30 cellular contexts compared by ENCODE assay signal in genomic region chr2:208183526-208183925, GRCh38. TPM values are rescaled to one million over a fixed set of nuclear protein-coding genes. Genes with fewer than 3 reads are reported as not detected.
A peak's percentile ranks its signal among the peaks of the same experiment; 100 is the strongest.
DNase-seq lines count a peak whose midpoint lies in the region; ATAC-seq, FAIRE-seq and TF ChIP-seq lines count a peak whose summit lies in the region.
"Had no signal": no experiment of that assay in that cellular context is flagged by ENCODE, and none has a peak within 500 bp of the region (broad histone marks: within the 10 kb centered on the region; RNA-seq: fewer than 3 reads in every experiment).

No MANE protein-coding gene starts in this region.

- no peak overlapping the region for H2AK5ac ChIP-seq in neuronal stem cell (ENCODE audit: low read depth, low read length)

- no peak overlapping the region for H2BK12ac ChIP-seq in neuronal stem cell (ENCODE audit: low read length)

- no peaks in the 10 kb centered on the region for H3K36me3 ChIP-seq in astrocyte (ENCODE audit: insufficient read depth, low read length)
- H3K36me3 ChIP-seq in neuronal stem cell (replicated peaks in 1 of 2; ENCODE audit: control insufficient read depth in 2 of 2, insufficient read depth in 2 of 2, low read length in 2 of 2), result no peaks in the 10 kb centered on the region
- H3K36me3 ChIP-seq: WERI-Rb-1 had no signal

- H3K9ac ChIP-seq in astrocyte (ENCODE audit: low read length) (no peak overlapping the region), neuronal stem cell (ENCODE audit: low read depth, low read length, poor library complexity) (no peak overlapping the region)

- no peak for FAIRE-seq in astrocyte (lab: Jason Lieb, UNC)
- no peak for FAIRE-seq in RCC 7860 (lab: Jason Lieb, UNC)
- no peak for FAIRE-seq in GM12891 (lab: Jason Lieb, UNC)
- FAIRE-seq: A549, D721Med had no signal

- TF ChIP-seq CTCF in astrocyte (IDR thresholded peaks at IDR 0.05; ENCODE audit: insufficient read depth, low read depth, low read length), result no peak

- H3K9me3 Mint-ChIP-seq in astrocyte (ENCODE audit: unreplicated experiment), result no peaks in the 10 kb centered on the region
- H3K9me3 Mint-ChIP-seq: activated CD4-positive, alpha-beta memory T cell treated with anti-CD3 and anti-CD28 coated beads, Interleukin-2, amount 10 ng/mL, durations not matched to agents 7 days and 5 days; T-helper 2 cell treated with Interferon-gamma antibody and Interleukin-4, amounts not matched to agents 5 μg/mL and 100 μg/mL, for 36 hours had no signal

- H2BK120ac ChIP-seq in neuronal stem cell (ENCODE audit: low read depth, low read length), result no peak overlapping the region

- H2AFZ ChIP-seq in astrocyte (ENCODE audit: low read depth, low read length) (peak overlapping the region; percentile 4), neuronal stem cell (ENCODE audit: low read length) (peak overlapping the region; percentile 78)

- no peaks in the 10 kb centered on the region for H4K20me1 ChIP-seq in astrocyte (ENCODE audit: insufficient read depth, low read length)

- no peak overlapping the region for H2BK15ac ChIP-seq in neuronal stem cell (ENCODE audit: low read length)

- H3K27ac Mint-ChIP-seq in astrocyte (ENCODE audit: unreplicated experiment), result no peak overlapping the region
- H3K27ac Mint-ChIP-seq: activated CD4-positive, alpha-beta memory T cell treated with anti-CD3 and anti-CD28 coated beads, Interleukin-2, amount 10 ng/mL, durations not matched to agents 7 days and 5 days; T-helper 2 cell treated with Interferon-gamma antibody and Interleukin-4, amounts not matched to agents 5 μg/mL and 100 μg/mL, for 36 hours had no signal

- H3K4me3 Mint-ChIP-seq in astrocyte (ENCODE audit: unreplicated experiment), result no peak overlapping the region
- H3K4me3 Mint-ChIP-seq: activated CD4-positive, alpha-beta memory T cell treated with anti-CD3 and anti-CD28 coated beads, Interleukin-2, amount 10 ng/mL, durations not matched to agents 7 days and 5 days; T-helper 2 cell treated with Interferon-gamma antibody and Interleukin-4, amounts not matched to agents 5 μg/mL and 100 μg/mL, for 36 hours had no signal

- H3K36me3 Mint-ChIP-seq in astrocyte (ENCODE audit: low read depth, unreplicated experiment), result no peaks in the 10 kb centered on the region

- H3K27ac ChIP-seq in astrocyte (ENCODE audit: low read depth, low read length) (no peak overlapping the region), neuronal stem cell (replicated peaks; ENCODE audit: low read length) (no peak overlapping the region)
- H3K27ac ChIP-seq: A549, WERI-Rb-1 had no signal

- no CpG with 5 or more reads among the region's 7 CpGs for WGBS in neuronal stem cell (ENCODE audit: extremely low coverage in 2 of 2, insufficient read length in 2 of 2, insufficient replicate concordance in 1 of 2), 2 donors

- H3K9me3 ChIP-seq in astrocyte (ENCODE audit: insufficient read depth, low read depth, low read length) (no peaks in the 10 kb centered on the region), neuronal stem cell (replicated peaks in 1 of 2; ENCODE audit: control insufficient read depth in 2 of 2, insufficient read depth in 1 of 2, low read depth in 1 of 2, low read length in 2 of 2) (no peaks in the 10 kb centered on the region)
- H3K9me3 ChIP-seq: A549, mucosa of descending colon had no signal

- H4K8ac ChIP-seq in neuronal stem cell (ENCODE audit: low read depth, low read length), result no peak overlapping the region

- no peaks in the 10 kb centered on the region for H3K79me2 ChIP-seq in astrocyte (ENCODE audit: insufficient read depth, low read length)

- TF ChIP-seq POLR2A in GM12891 (IDR thresholded peaks at IDR 0.05; ENCODE audit: low read depth, low read length), result no peak

- no peak overlapping the region for H3K23ac ChIP-seq in neuronal stem cell (ENCODE audit: low read depth, low read length, poor library complexity)

- H3K27me3 ChIP-seq in astrocyte (ENCODE audit: insufficient read depth, low read length) (peaks cover 8% of the 10 kb centered on the region), neuronal stem cell (ENCODE audit: control insufficient read depth in 3 of 3, insufficient read depth in 3 of 3, low read depth in 1 of 3, low read length in 3 of 3) (no peaks in the 10 kb centered on the region)

- no peak overlapping the region for H3K4ac ChIP-seq in neuronal stem cell (ENCODE audit: low read length)

- H3K4me3 ChIP-seq in astrocyte (ENCODE audit: insufficient read depth, low read depth, low read length), result no peak overlapping the region
- H3K4me3 ChIP-seq in neuronal stem cell (ENCODE audit: low read length in 2 of 2), result no peak overlapping the region
- H3K4me3 ChIP-seq: A549, mucosa of descending colon had no signal

- H3K4me1 Mint-ChIP-seq in astrocyte (ENCODE audit: low read depth, unreplicated experiment), result no peaks in the 10 kb centered on the region
- H3K4me1 Mint-ChIP-seq: activated CD4-positive, alpha-beta memory T cell treated with anti-CD3 and anti-CD28 coated beads, Interleukin-2, amount 10 ng/mL, durations not matched to agents 7 days and 5 days had no signal

- no peak overlapping the region for H3K14ac ChIP-seq in neuronal stem cell (ENCODE audit: low read length)

- H3K18ac ChIP-seq in neuronal stem cell (ENCODE audit: low read length), result no peak overlapping the region

- H2BK5ac ChIP-seq in neuronal stem cell (ENCODE audit: low read length), result no peak overlapping the region

- H3K4me1 ChIP-seq in astrocyte (ENCODE audit: insufficient read depth, low read length), result no peaks in the 10 kb centered on the region
- peaks cover 7 to 29% of the 10 kb centered on the region in 2 donors for H3K4me1 ChIP-seq in neuronal stem cell (ENCODE audit: control insufficient read depth in 2 of 2, insufficient read depth in 1 of 2, low read depth in 1 of 2, low read length in 2 of 2)
- H3K4me1 ChIP-seq: A549 had no signal

- DNase-seq in CD1c-positive myeloid dendritic cell (ENCODE audit: extremely low spot score), result peak; percentile 59
- DNase-seq in astrocyte (ENCODE audit: low read depth), result no peak
- DNase-seq in iPS-NIHi7 (ENCODE audit: extremely low spot score), result peak; percentile 67
- no peak for DNase-seq in neuronal stem cell (ENCODE audit: low spot score)
- no peak for DNase-seq in RCC 7860 (ENCODE audit: low spot score)
- no peak for DNase-seq in GM12891 (ENCODE audit: insufficient read length, low spot score)
- DNase-seq in NCI-H1417 treated with DMSO at 0.1 percent for 48 hours (lab: John Stamatoyannopoulos, UW), result no peak
- DNase-seq: activated CD4-positive, alpha-beta memory T cell treated with anti-CD3 and anti-CD28 coated beads, Interleukin-2, amount 10 ng/mL, durations not matched to agents 7 days and 5 days; activated naive CD4-positive, alpha-beta T cell treated with Interleukin-2 at 50 U/mL for 16 hours; activated T-cell treated with anti-CD3 and anti-CD28 coated beads, Interleukin-2, amount 50 U/mL, for 1 hour; C1 segment of cervical spinal cord; erythroblast; Kasumi-1; left colon; mucosa of descending colon; NCI-H1092 treated with DMSO at 0.1 percent for 48 hours; NCI-H2081 treated with DMSO at 0.1 percent for 48 hours; NCI-H446 treated with DMSO at 0.1 percent for 48 hours; NK-92 treated with Interleukin-12 subunit alpha and Interleukin-12 subunit beta, amount 100 ng/mL, for 24 hours; RPMI8226; WERI-Rb-1 had no signal

- no peak overlapping the region for H4K91ac ChIP-seq in neuronal stem cell (ENCODE audit: low read depth, low read length, poor library complexity)

- ATAC-seq in HG02885 (IDR thresholded peaks at IDR 0.05; ENCODE audit: poor library complexity, unreplicated experiment), result no peak
- ATAC-seq: A549, left colon, mucosa of descending colon, SK-N-SH treated with all-trans-retinoic acid at 6 μM for 48 hours had no signal

- H3K79me1 ChIP-seq in neuronal stem cell (ENCODE audit: low read depth, low read length), result no peaks in the 10 kb centered on the region

- H3K4me2 ChIP-seq in astrocyte (ENCODE audit: low read length) (no peak overlapping the region), neuronal stem cell (ENCODE audit: insufficient read depth, low read length, poor library complexity, severe bottlenecking) (no peak overlapping the region)
- H3K4me2 ChIP-seq: A549 had no signal

- peaks cover 25% of the 10 kb centered on the region for H3K27me3 Mint-ChIP-seq in astrocyte (ENCODE audit: low read depth, unreplicated experiment)

TF ChIP-seq in GM12891, 5 proteins besides CTCF, POLR2A, EP300 and RAD21:
- no peak for TF ChIP-seq POLR2AphosphoS5 (IDR thresholded peaks at IDR 0.05; ENCODE audit: low read depth, low read length)
- no peak for TF ChIP-seq TAF1 (IDR thresholded peaks at IDR 0.05; ENCODE audit: low read depth, low read length)
- TF ChIP-seq POU2F2 (IDR thresholded peaks at IDR 0.05; ENCODE audit: low read depth, low read length), result no peak
- no peak for TF ChIP-seq SPI1 (IDR thresholded peaks at IDR 0.05; ENCODE audit: low read depth, low read length)
- no peak for TF ChIP-seq PAX5 (IDR thresholded peaks at IDR 0.05; ENCODE audit: insufficient read depth, low read length, severe bottlenecking)
TF ChIP-seq in GM12891: peak in this region for 0.

RNA-seq across cellular contexts. Expression of gene C2orf80, which starts 6.3 kb away (rescaled TPM):
- not detected in 2 replicates for total RNA-seq in astrocyte
- polyA plus RNA-seq in neuronal stem cell (2013, experiment 1 of 2), result 1.6 TPM
- polyA plus RNA-seq in neuronal stem cell (2013, experiment 2 of 2), result 1.2 TPM
- not detected for polyA plus RNA-seq in GM12891 (2012; ENCODE audit: low read depth, missing spikeins)
- total RNA-seq: activated CD4-positive, alpha-beta memory T cell treated with anti-CD3 and anti-CD28 coated beads, Interleukin-2, amount 10 ng/mL, durations not matched to agents 7 days and 5 days; cardiac septum; HT-29; left colon; mucosa of descending colon; renal cortical epithelial cell had no signal
- polyA plus RNA-seq: A549, urinary bladder had no signal

RNA-seq across cellular contexts. Expression of gene CRYGA, which starts 20.1 kb away (rescaled TPM):
- not detected in 2 replicates for total RNA-seq in astrocyte
- not detected for polyA plus RNA-seq in neuronal stem cell (2013, experiment 1 of 2)
- not detected for polyA plus RNA-seq in neuronal stem cell (2013, experiment 2 of 2)
- polyA plus RNA-seq in GM12891 (2012; ENCODE audit: low read depth, missing spikeins), result not detected
- total RNA-seq: activated CD4-positive, alpha-beta memory T cell treated with anti-CD3 and anti-CD28 coated beads, Interleukin-2, amount 10 ng/mL, durations not matched to agents 7 days and 5 days; cardiac septum; HT-29; left colon; mucosa of descending colon; renal cortical epithelial cell; urinary bladder had no signal
- polyA plus RNA-seq: A549, urinary bladder had no signal

RNA-seq across cellular contexts. Expression of gene CRYGB, which starts 37.6 kb away (rescaled TPM):
- not detected in 2 replicates for total RNA-seq in astrocyte
- polyA plus RNA-seq in neuronal stem cell (2013, experiment 1 of 2), result not detected
- polyA plus RNA-seq in neuronal stem cell (2013, experiment 2 of 2), result not detected
- not detected for polyA plus RNA-seq in GM12891 (2012; ENCODE audit: low read depth, missing spikeins)
- total RNA-seq: activated CD4-positive, alpha-beta memory T cell treated with anti-CD3 and anti-CD28 coated beads, Interleukin-2, amount 10 ng/mL, durations not matched to agents 7 days and 5 days; cardiac septum; HT-29; left colon; mucosa of descending colon; renal cortical epithelial cell; urinary bladder had no signal
- polyA plus RNA-seq: A549, urinary bladder had no signal

RNA-seq across cellular contexts. Expression of gene CRYGC, which starts 53.9 kb away (rescaled TPM):
- total RNA-seq in astrocyte, result not detected in 2 replicates
- not detected for polyA plus RNA-seq in neuronal stem cell (2013, experiment 1 of 2)
- not detected for polyA plus RNA-seq in neuronal stem cell (2013, experiment 2 of 2)
- not detected for polyA plus RNA-seq in GM12891 (2012; ENCODE audit: low read depth, missing spikeins)
- total RNA-seq: activated CD4-positive, alpha-beta memory T cell treated with anti-CD3 and anti-CD28 coated beads, Interleukin-2, amount 10 ng/mL, durations not matched to agents 7 days and 5 days; cardiac septum; HT-29; left colon; mucosa of descending colon; renal cortical epithelial cell; urinary bladder had no signal
- polyA plus RNA-seq: A549, urinary bladder had no signal

RNA-seq across cellular contexts. Expression of gene CRYGD, which starts 59.2 kb away (rescaled TPM):
- not detected in 2 replicates for total RNA-seq in astrocyte
- 0.99 TPM for polyA plus RNA-seq in neuronal stem cell (2013, experiment 1 of 2)
- polyA plus RNA-seq in neuronal stem cell (2013, experiment 2 of 2), result 1.1 TPM
- polyA plus RNA-seq in GM12891 (2012; ENCODE audit: low read depth, missing spikeins), result not detected
- total RNA-seq: activated CD4-positive, alpha-beta memory T cell treated with anti-CD3 and anti-CD28 coated beads, Interleukin-2, amount 10 ng/mL, durations not matched to agents 7 days and 5 days; cardiac septum; HT-29; left colon; mucosa of descending colon; renal cortical epithelial cell had no signal
- polyA plus RNA-seq: A549, urinary bladder had no signal

Comparison
In these comparisons a context has a peak if more than half of its experiments do, and no peak if none do; other contexts are left out.
1. DNase-seq: peak in CD1c-positive myeloid dendritic cell (single experiment) and iPS-NIHi7 (single experiment); none in astrocyte (single experiment), neuronal stem cell (single experiment), RCC 7860 (single experiment), GM12891 (single experiment) and NCI-H1417 treated with DMSO at 0.1 percent for 48 hours (single experiment).